1 cellular context compared by ENCODE assay signal in the genomic region with DNA sequence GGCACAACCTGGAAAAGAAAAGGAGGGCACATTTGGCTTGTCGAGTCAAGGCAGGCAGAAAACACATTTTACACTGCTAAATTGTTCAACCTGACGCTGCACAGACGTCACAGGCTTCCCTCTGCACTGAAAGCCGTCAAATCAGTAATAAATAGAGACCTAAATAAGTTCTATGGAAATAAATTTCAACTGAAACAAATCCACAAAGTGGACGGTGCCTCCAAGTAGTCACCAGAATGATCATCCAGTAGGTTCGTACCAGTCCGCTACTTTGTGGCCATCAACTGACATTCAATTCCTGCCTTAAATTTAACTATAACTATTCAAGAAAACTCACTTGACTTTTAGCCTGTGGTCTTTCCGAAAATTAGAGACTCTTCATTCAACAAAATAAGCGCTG.
TF ChIP-seq lines count a peak whose summit lies in the region.

No MANE protein-coding gene starts in this region.

TF ChIP-seq in IMR-90, 13 proteins besides CTCF, POLR2A, EP300 and RAD21:
- no peak for TF ChIP-seq SMC3 (IDR thresholded peaks at IDR 0.05; ENCODE audit: low read depth, low read length)
- TF ChIP-seq CHD1 (IDR thresholded peaks at IDR 0.05; ENCODE audit: low read depth, low read length) = no peak
- no peak for TF ChIP-seq USF2 (IDR thresholded peaks at IDR 0.05; ENCODE audit: low read depth, low read length)
- no peak for TF ChIP-seq FOS (IDR thresholded peaks at IDR 0.05; ENCODE audit: low read depth, low read length)
- TF ChIP-seq RFX5 (IDR thresholded peaks at IDR 0.05; ENCODE audit: low read depth, low read length) = no peak
- no peak for TF ChIP-seq CEBPB (IDR thresholded peaks at IDR 0.05; ENCODE audit: low read depth, low read length)
- no peak for TF ChIP-seq MAZ (IDR thresholded peaks at IDR 0.05; ENCODE audit: borderline replicate concordance, low read depth, low read length)
- TF ChIP-seq MXI1 (IDR thresholded peaks at IDR 0.05; ENCODE audit: borderline replicate concordance, low read depth, low read length) = no peak
- TF ChIP-seq RCOR1 (IDR thresholded peaks at IDR 0.05; ENCODE audit: insufficient replicate concordance, low read length) = no peak
- no peak for TF ChIP-seq ELK1 (IDR thresholded peaks at IDR 0.05; ENCODE audit: borderline replicate concordance, low read depth, low read length)
